Comparison of ENCODE assay signal across 30 cellular contexts in genomic region chr18:3097082-3097481, GRCh38.
DNase-seq lines count a peak whose midpoint lies in the region; ATAC-seq and TF ChIP-seq lines count a peak whose summit lies in the region.
"Had no signal": no experiment of that assay in that cellular context is flagged by ENCODE, and none has a peak within 500 bp of the region (broad histone marks: within the 10 kb centered on the region; RNA-seq: fewer than 3 reads in every experiment).

No MANE protein-coding gene starts in this region.

- H3K9me3 ChIP-seq in CD8-positive, alpha-beta T cell (ENCODE audit: low read length), result no peaks in the 10 kb centered on the region
- H3K9me3 ChIP-seq: BLaER1 treated with 17β-estradiol and CSF1 and Interleukin-3, amounts not matched to agents 10 nM and 100 nM; breast epithelium; esophagus muscularis mucosa; HAP-1; left lung; testis; uterus had no signal

- H3K27me3 ChIP-seq in CD8-positive, alpha-beta T cell (ENCODE audit: insufficient read depth, low read length), result no peaks in the 10 kb centered on the region
- H3K27me3 ChIP-seq: BLaER1 treated with 17β-estradiol and CSF1 and Interleukin-3, amounts not matched to agents 10 nM and 100 nM; breast epithelium; esophagus muscularis mucosa; left lung; testis; uterus had no signal

- H3K27ac Mint-ChIP-seq in activated T-cell treated with anti-CD3 and anti-CD28 coated beads, Interleukin-2, amount 50 U/mL, for 24 hours, result no peak overlapping the region
- peak overlapping the region; percentile 79 for H3K27ac Mint-ChIP-seq in CD8-positive, alpha-beta T cell
- H3K27ac Mint-ChIP-seq in T-cell, result peak overlapping the region; percentile 32 to 76
- H3K27ac Mint-ChIP-seq: activated B cell treated with CpG ODN at 0.5 μM for 24 hours had no signal

- H3K4me3 ChIP-seq in CD8-positive, alpha-beta T cell (ENCODE audit: low read depth, low read length), result no peak overlapping the region
- H3K4me3 ChIP-seq: BLaER1 treated with 17β-estradiol and CSF1 and Interleukin-3, amounts not matched to agents 10 nM and 100 nM; breast epithelium; coronary artery; esophagus muscularis mucosa; HAP-1; left lung; testis; uterus had no signal

- CTCF ChIA-PET in CD8-positive, alpha-beta T cell (lab: Charles Lee), result interaction anchor here (1.0 to 2.8 kb wide), 7 partner anchors 9 to 112 kb away, joined by 3 to 14 read pairs (median 4); no protein-coding TSS in a partner anchor
- CTCF ChIA-PET in T-cell (lab: Charles Lee), result interaction anchor here (0.6 to 1.7 kb wide), 6 partner anchors 32 to 179 kb away, joined by 4 to 9 read pairs (median 4); no protein-coding TSS in a partner anchor

- no peak for TF ChIP-seq CTCF in CD8-positive, alpha-beta T cell (IDR thresholded peaks at IDR 0.05)

- H3K36me3 Mint-ChIP-seq in activated T-cell treated with anti-CD3 and anti-CD28 coated beads, Interleukin-2, amount 50 U/mL, for 4 hours (ENCODE audit: insufficient read depth), result no peaks in the 10 kb centered on the region
- no peaks in the 10 kb centered on the region for H3K36me3 Mint-ChIP-seq in activated T-cell treated with anti-CD3 and anti-CD28 coated beads, Interleukin-2, amount 50 U/mL, for 24 hours (ENCODE audit: low read depth)
- no peaks in the 10 kb centered on the region for H3K36me3 Mint-ChIP-seq in CD8-positive, alpha-beta T cell
- H3K36me3 Mint-ChIP-seq in T-cell, result peaks cover 2% of the 10 kb centered on the region

- no peaks in the 10 kb centered on the region for H3K36me3 ChIP-seq in CD8-positive, alpha-beta T cell (ENCODE audit: insufficient read depth, low read length)
- H3K36me3 ChIP-seq: BLaER1 treated with 17β-estradiol and CSF1 and Interleukin-3, amounts not matched to agents 10 nM and 100 nM; breast epithelium; left lung; uterus had no signal

- no peak overlapping the region for H3K4me3 Mint-ChIP-seq in activated T-cell treated with anti-CD3 and anti-CD28 coated beads, Interleukin-2, amount 50 U/mL, for 4 hours
- no peak overlapping the region for H3K4me3 Mint-ChIP-seq in activated T-cell treated with anti-CD3 and anti-CD28 coated beads, Interleukin-2, amount 50 U/mL, for 24 hours
- peak overlapping the region; percentile 38 for H3K4me3 Mint-ChIP-seq in CD8-positive, alpha-beta T cell
- H3K4me3 Mint-ChIP-seq in T-cell, result peak overlapping the region in 1 of 3 donors; percentile 10
- H3K4me3 Mint-ChIP-seq: activated B cell treated with CpG ODN at 0.5 μM for 24 hours had no signal

- DNase-seq in activated T-cell treated with anti-CD3 and anti-CD28 coated beads, Interleukin-2, amount 50 U/mL, for 4 hours, result no peak
- no peak for DNase-seq in activated T-cell treated with anti-CD3 and anti-CD28 coated beads, Interleukin-2, amount 50 U/mL, for 24 hours
- peak in 2 of 7 experiments; percentile 8 to 38 for DNase-seq in CD8-positive, alpha-beta T cell
- DNase-seq in T-cell (peak in 20 of 34 experiments; percentile 6 to 50 (median 20)), epidermal melanocyte (ENCODE audit: insufficient read length, low spot score) (peak; percentile 19), superior temporal gyrus (ENCODE audit: extremely low spot score) (no peak), NCI-H345 (lab: John Stamatoyannopoulos, UW) (no peak), HUDEP-2 (lab: John Stamatoyannopoulos, UW; ENCODE audit: unreplicated experiment in 76 of 76) (no peak)
- DNase-seq: ACHN; activated B cell treated with CpG ODN at 0.5 μM for 24 hours; activated effector memory CD4-positive, alpha-beta T cell treated with Interleukin-2 at 50 U/mL for 16 hours; amniotic stem cell; EL; hippocampal formation; left lung; NCI-H1105; NCI-H2029 treated with DMSO at 0.1 percent for 48 hours; NCI-H2227 treated with DMSO at 0.1 percent for 48 hours; NCI-H82; small intestine; stimulated activated CD4-positive, alpha-beta T cell treated with anti-CD3 and anti-CD28 coated beads, Interleukin-1b, Interleukin-23, amount 100 ng/mL, for 48 hours; T-helper 9 cell; testis; uterus had no signal

- peak; percentile 80 to 90 for ATAC-seq in activated T-cell treated with anti-CD3 and anti-CD28 coated beads, Interleukin-2, amount 50 U/mL, for 4 hours
- ATAC-seq in CD8-positive, alpha-beta T cell, result peak; percentile 94
- peak; percentile 87 to 100 (median 96) for ATAC-seq in T-cell (replicated peaks in 1 of 4)
- ATAC-seq: left lung had no signal

- H3K4me1 ChIP-seq in CD8-positive, alpha-beta T cell (ENCODE audit: insufficient read depth, low read length), result peaks cover 21% of the 10 kb centered on the region
- H3K4me1 ChIP-seq: breast epithelium, left lung, testis, uterus had no signal

- intact Hi-C loops in CD8-positive, alpha-beta T cell (cut with DNase I, micrococcal nuclease), result loop anchor here in 1 of 2 experiments (5.0 kb wide), 1 partner anchor 35 kb away; no protein-coding TSS in a partner anchor

- no peaks in the 10 kb centered on the region for H3K27me3 Mint-ChIP-seq in activated T-cell treated with anti-CD3 and anti-CD28 coated beads, Interleukin-2, amount 50 U/mL, for 4 hours (ENCODE audit: low read depth)
- H3K27me3 Mint-ChIP-seq in activated T-cell treated with anti-CD3 and anti-CD28 coated beads, Interleukin-2, amount 50 U/mL, for 24 hours, result no peaks in the 10 kb centered on the region
- no peaks in the 10 kb centered on the region for H3K27me3 Mint-ChIP-seq in CD8-positive, alpha-beta T cell (ENCODE audit: low read depth)
- H3K27me3 Mint-ChIP-seq in T-cell, result no peaks in the 10 kb centered on the region
- H3K27me3 Mint-ChIP-seq: activated B cell treated with CpG ODN at 0.5 μM for 24 hours had no signal

- no peaks in the 10 kb centered on the region for H3K9me3 Mint-ChIP-seq in activated T-cell treated with anti-CD3 and anti-CD28 coated beads, Interleukin-2, amount 50 U/mL, for 4 hours
- H3K9me3 Mint-ChIP-seq in activated T-cell treated with anti-CD3 and anti-CD28 coated beads, Interleukin-2, amount 50 U/mL, for 24 hours, result no peaks in the 10 kb centered on the region
- H3K9me3 Mint-ChIP-seq in CD8-positive, alpha-beta T cell, result no peaks in the 10 kb centered on the region
- no peaks in the 10 kb centered on the region for H3K9me3 Mint-ChIP-seq in T-cell
- H3K9me3 Mint-ChIP-seq: activated B cell treated with CpG ODN at 0.5 μM for 24 hours had no signal

- H3K27ac ChIP-seq in CD8-positive, alpha-beta T cell (ENCODE audit: low read depth, low read length), result no peak overlapping the region
- H3K27ac ChIP-seq: BLaER1 treated with 17β-estradiol and CSF1 and Interleukin-3, amounts not matched to agents 10 nM and 100 nM; breast epithelium; coronary artery; esophagus muscularis mucosa; left lung; RWPE1; testis; uterus had no signal

- POLR2A ChIA-PET in CD8-positive, alpha-beta T cell (lab: Charles Lee), result interaction anchor here (0.5 kb wide), 1 partner anchor 10 kb away, joined by 6 read pairs; no protein-coding TSS in a partner anchor
- POLR2A ChIA-PET in T-cell (lab: Charles Lee), result interaction anchor here in 1 of 2 donors (0.6 to 1.4 kb wide), 5 partner anchors 16 to 415 kb away, joined by 3 to 5 read pairs (median 4); no protein-coding TSS in a partner anchor

- H3K4me1 Mint-ChIP-seq in activated T-cell treated with anti-CD3 and anti-CD28 coated beads, Interleukin-2, amount 50 U/mL, for 4 hours (ENCODE audit: low read depth), result peaks cover 15% of the 10 kb centered on the region
- H3K4me1 Mint-ChIP-seq in activated T-cell treated with anti-CD3 and anti-CD28 coated beads, Interleukin-2, amount 50 U/mL, for 24 hours (ENCODE audit: low read depth), result peaks cover 25% of the 10 kb centered on the region
- peaks cover 27% of the 10 kb centered on the region for H3K4me1 Mint-ChIP-seq in CD8-positive, alpha-beta T cell (ENCODE audit: low read depth)
- peaks cover 17 to 41% (median 23%) of the 10 kb centered on the region in 3 donors for H3K4me1 Mint-ChIP-seq in T-cell
- H3K4me1 Mint-ChIP-seq: activated B cell treated with CpG ODN at 0.5 μM for 24 hours had no signal

Comparison
In these comparisons a context has a peak if more than half of its experiments do, and no peak if none do; other contexts are left out.
1. DNase-seq: peak in T-cell (20 of 34) and epidermal melanocyte (single experiment); none in activated T-cell treated with anti-CD3 and anti-CD28 coated beads, Interleukin-2, amount 50 U/mL, for 4 hours (single experiment), activated T-cell treated with anti-CD3 and anti-CD28 coated beads, Interleukin-2, amount 50 U/mL, for 24 hours (single experiment), superior temporal gyrus (single experiment), NCI-H345 (single experiment) and HUDEP-2 (0 of 76).
2. Peak in every context shown above with its lines, with median percentiles within 50 percentile points of each other: ATAC-seq.